ENCODE assay signal across 8 cellular contexts in the genomic region with DNA sequence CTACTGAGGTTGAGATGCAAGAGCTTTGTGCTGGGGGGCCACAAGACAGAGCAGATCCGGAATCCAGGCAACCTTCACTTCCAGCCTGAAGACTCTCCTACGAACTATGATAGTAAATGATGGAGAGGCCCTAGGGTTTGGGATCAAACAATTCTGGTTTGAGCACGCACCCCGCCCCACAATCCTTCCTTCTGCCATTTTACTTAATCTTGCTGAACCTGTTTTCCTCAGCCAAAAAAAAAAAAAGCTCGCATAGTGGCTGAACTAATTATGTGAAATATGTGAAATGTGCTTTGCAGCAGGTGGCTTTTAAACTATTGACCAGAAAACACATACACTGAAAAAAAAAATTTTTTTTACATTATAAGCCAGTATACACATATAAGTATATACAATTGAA. TPM values are rescaled to one million over a fixed set of nuclear protein-coding genes. Genes with fewer than 3 reads are reported as not detected.
DNase-seq lines count a peak whose midpoint lies in the region; ATAC-seq and TF ChIP-seq lines count a peak whose summit lies in the region.

No MANE protein-coding gene starts in this region.

- no peak for DNase-seq in GM23248
- no peak for DNase-seq in SK-N-MC (ENCODE audit: low read depth, low spot score)
- no peak for DNase-seq in fibroblast of pulmonary artery (ENCODE audit: low read depth)
- no peak for DNase-seq in sigmoid colon
- no peak for DNase-seq in COLO668 (lab: John Stamatoyannopoulos, UW; ENCODE audit: unreplicated experiment)

- H3F3A ChIP-seq in GM23248 (ENCODE audit: insufficient read depth) = peaks cover 7% of the 10 kb centered on the region

- intact Hi-C loops in sigmoid colon (cut with DNase I) = loop anchor here (5.0 kb wide), 1 partner anchor 81 kb away; a partner anchor contains a TSS

- H4K20me1 ChIP-seq in GM23248 (ENCODE audit: insufficient read depth) = no peaks in the 10 kb centered on the region

- TF ChIP-seq CTCF in fibroblast of pulmonary artery (IDR thresholded peaks at IDR 0.05; ENCODE audit: low read length, missing control alignments) = no peak
- TF ChIP-seq CTCF in sigmoid colon (IDR thresholded peaks at IDR 0.05) = no peak

- H3K27ac ChIP-seq in GM23248 (0 out of 2 replicates have a peak overlapping the region, but pooled peaks have one; percentile 94), SK-N-MC (peak overlapping the region; percentile 79), sigmoid colon (peak overlapping the region; percentile 92 to 96 (median 94))

- peak overlapping the region; percentile 87 for H2AFZ ChIP-seq in GM23248

- peak overlapping the region; percentile 97 for H3K9ac ChIP-seq in GM23248
- H3K9ac ChIP-seq in SK-N-MC (ENCODE audit: insufficient read length) = peak overlapping the region; percentile 61

- ATAC-seq in HG03378 (IDR thresholded peaks at IDR 0.05; ENCODE audit: unreplicated experiment) (no peak), GM19035 (IDR thresholded peaks at IDR 0.05; ENCODE audit: unreplicated experiment) (no peak), GM18520 (IDR thresholded peaks at IDR 0.05; ENCODE audit: unreplicated experiment) (no peak)

- H3K9me3 ChIP-seq in GM23248 (ENCODE audit: low read depth) (no peaks in the 10 kb centered on the region), SK-N-MC (ENCODE audit: low read depth, low read length) (no peaks in the 10 kb centered on the region), sigmoid colon (no peaks in the 10 kb centered on the region)

- whole genome bisulfite sequencing in GM23248 (ENCODE audit: low coverage in 1 of 2, low lambda C conversion rate in 2 of 2, missing lambda C conversion rate in 2 of 2), 2 experiments = 80% methylated on average over 5 of the region's 5 CpGs
- WGBS in sigmoid colon, 2 donors = 34 to 75% methylated on average over 5 of the region's 5 CpGs

- H3K4me1 ChIP-seq in GM23248 (ENCODE audit: insufficient read depth) (peaks cover 8% of the 10 kb centered on the region), sigmoid colon (peaks cover 0 to 23% (median 18%) of the 10 kb centered on the region in 4 donors)

- peak overlapping the region; percentile 95 for H3K4me2 ChIP-seq in GM23248 (ENCODE audit: unreplicated experiment)

- H3K36me3 ChIP-seq in GM23248 (ENCODE audit: low read depth) (no peaks in the 10 kb centered on the region), SK-N-MC (ENCODE audit: insufficient read depth, low read length) (no peaks in the 10 kb centered on the region; the same call in 1 of the 2 replicates), sigmoid colon (peaks cover 0 to 14% (median 3%) of the 10 kb centered on the region in 4 donors)

- H3K4me3 ChIP-seq in GM23248 = peak overlapping the region; percentile 92
- H3K4me3 ChIP-seq in SK-N-MC = peak overlapping the region; percentile 81
- peak overlapping the region; percentile 77 for H3K4me3 ChIP-seq in fibroblast of pulmonary artery (replicated peaks; ENCODE audit: low read depth, low read length)
- H3K4me3 ChIP-seq in sigmoid colon = peak overlapping the region; percentile 70 to 85 (median 75)

- peaks cover 35% of the 10 kb centered on the region for H3K79me2 ChIP-seq in GM23248 (ENCODE audit: insufficient read depth)

- no peaks in the 10 kb centered on the region for H3K27me3 ChIP-seq in GM23248 (replicated peaks; ENCODE audit: insufficient read depth)
- no peaks in the 10 kb centered on the region for H3K27me3 ChIP-seq in sigmoid colon

- no peak for TF ChIP-seq EP300 in sigmoid colon (IDR thresholded peaks at IDR 0.05)

- TF ChIP-seq POLR2A in sigmoid colon (IDR thresholded peaks at IDR 0.05) = no peak

- in situ Hi-C loops in GM23248 (cut with MboI) = no loop called here

- no peaks in the 10 kb centered on the region for H3K9me2 ChIP-seq in GM23248 (ENCODE audit: insufficient read depth)

RNA-seq across cellular contexts. Expression of a gene that starts 0.7 kb away (rescaled TPM):
- total RNA-seq in GM23248 (2014; rRNA removed; shearing (Covaris generic)) = 14.4 and 15.7 TPM in 2 replicates
- polyA plus RNA-seq in GM23248 (2016; fragmentation: Nextera tagmentation; extraction: Ambion mirVana) = 19.1 and 21.9 TPM in 2 replicates
- 10 to 100 TPM; 20.6 to 31.9 (median 25.6) TPM for total RNA-seq in sigmoid colon
- 10 to 100 TPM; 11.6 to 31.4 (median 25.2) TPM for polyA plus RNA-seq in sigmoid colon

RNA-seq across cellular contexts. Expression of a gene that starts 17.0 kb away (rescaled TPM):
- total RNA-seq in GM23248 (2014; rRNA removed; shearing (Covaris generic)) = 24.0 and 27.6 TPM in 2 replicates
- polyA plus RNA-seq in GM23248 (2016; fragmentation: Nextera tagmentation; extraction: Ambion mirVana) (27.4 and 29.2 TPM in 2 replicates), sigmoid colon (10 to 100 TPM; 33.6 to 44.5 (median 42.3) TPM)
- total RNA-seq in sigmoid colon = 10 to 100 TPM; 21.3 to 33.7 (median 23.5) TPM

RNA-seq across cellular contexts. Expression of a gene that starts 23.0 kb away (rescaled TPM):
- total RNA-seq in GM23248 (2014; rRNA removed; shearing (Covaris generic)) = not detected in 2 replicates
- polyA plus RNA-seq in GM23248 (2016; fragmentation: Nextera tagmentation; extraction: Ambion mirVana) = 0.24 and 0.46 TPM in 2 replicates
- 1 to 10 TPM in 3 of 4 donors, under 1 TPM in 1; 0.33 to 10.0 (median 1.9) TPM for total RNA-seq in sigmoid colon
- 1 to 10 TPM in 1 of 3 donors, under 1 TPM in 1, not detected in 1; 0.60 to 1.5 TPM for polyA plus RNA-seq in sigmoid colon

RNA-seq across cellular contexts. Expression of a gene that starts 45.0 kb away (rescaled TPM):
- not detected in 2 replicates for total RNA-seq in GM23248 (2014; rRNA removed; shearing (Covaris generic))
- polyA plus RNA-seq in GM23248 (2016; fragmentation: Nextera tagmentation; extraction: Ambion mirVana) (not detected in 2 replicates), sigmoid colon (not detected)
- total RNA-seq in sigmoid colon = not detected
